27 cellular contexts compared by ENCODE assay signal in genomic region chr1:39761557-39762260, GRCh38. TPM values are rescaled to one million over a fixed set of nuclear protein-coding genes. Genes with fewer than 3 reads are reported as not detected.
"Had no signal": no experiment of that assay in that cellular context is flagged by ENCODE, and none has a peak within 500 bp of the region (broad histone marks: within the 10 kb centered on the region; RNA-seq: fewer than 3 reads in every experiment).

No MANE protein-coding gene starts in this region.

- H3K27ac Mint-ChIP-seq: activated CD4-positive, alpha-beta T cell treated with anti-CD3 and anti-CD28 coated beads, Interleukin-2, amount 10 ng/mL, durations not matched to agents 7 days and 5 days; activated CD8-positive, alpha-beta memory T cell treated with anti-CD3 and anti-CD28 coated beads, Interleukin-2, amount 10 ng/mL, durations not matched to agents 7 days and 5 days; activated CD8-positive, alpha-beta T cell treated with anti-CD3 and anti-CD28 coated beads for 36 hours; activated naive CD8-positive, alpha-beta T cell treated with anti-CD3 and anti-CD28 coated beads, Interleukin-2, amount 50 U/mL, for 24 hours; activated T-helper 1 cell treated with anti-CD3 and anti-CD28 coated beads, Interleukin-12 subunit alpha, Interleukin-12 subunit beta, Interleukin-2, Interleukin-4 antibody, amounts not matched to agents 30 ng/mL and 10 ng/mL and 1 ng/mL, durations not matched to agents 14 hours and 24 hours and 36 hours; dendritic cell treated with granulocyte-macrophage colony-stimulating factor and Interleukin-4, amounts not matched to agents 40 ng/mL and 50 ng/mL, for 4 days; mesothelial cell of epicardium had no signal

- H3K9me3 Mint-ChIP-seq: activated CD4-positive, alpha-beta T cell treated with anti-CD3 and anti-CD28 coated beads, Interleukin-2, amount 10 ng/mL, durations not matched to agents 7 days and 5 days; activated CD8-positive, alpha-beta T cell treated with anti-CD3 and anti-CD28 coated beads for 36 hours; activated naive CD8-positive, alpha-beta T cell treated with anti-CD3 and anti-CD28 coated beads, Interleukin-2, amount 50 U/mL, for 24 hours; activated T-helper 1 cell treated with anti-CD3 and anti-CD28 coated beads, Interleukin-12 subunit alpha, Interleukin-12 subunit beta, Interleukin-2, Interleukin-4 antibody, amounts not matched to agents 30 ng/mL and 10 ng/mL and 1 ng/mL, durations not matched to agents 14 hours and 24 hours and 36 hours; dendritic cell treated with granulocyte-macrophage colony-stimulating factor and Interleukin-4, amounts not matched to agents 40 ng/mL and 50 ng/mL, for 4 days; mesothelial cell of epicardium; nephron had no signal

- H3K4me1 ChIP-seq: foreskin keratinocyte, left ventricle myocardium inferior, sigmoid colon, thyroid gland, upper lobe of right lung had no signal

- H3K9me3 ChIP-seq: left ventricle myocardium inferior, sigmoid colon, thyroid gland, upper lobe of right lung had no signal

- H3K4me3 Mint-ChIP-seq: activated CD4-positive, alpha-beta T cell treated with anti-CD3 and anti-CD28 coated beads, Interleukin-2, amount 10 ng/mL, durations not matched to agents 7 days and 5 days; activated CD8-positive, alpha-beta memory T cell treated with anti-CD3 and anti-CD28 coated beads, Interleukin-2, amount 10 ng/mL, durations not matched to agents 7 days and 5 days; activated CD8-positive, alpha-beta T cell treated with anti-CD3 and anti-CD28 coated beads for 36 hours; activated naive CD8-positive, alpha-beta T cell treated with anti-CD3 and anti-CD28 coated beads, Interleukin-2, amount 50 U/mL, for 24 hours; activated T-helper 1 cell treated with anti-CD3 and anti-CD28 coated beads, Interleukin-12 subunit alpha, Interleukin-12 subunit beta, Interleukin-2, Interleukin-4 antibody, amounts not matched to agents 30 ng/mL and 10 ng/mL and 1 ng/mL, durations not matched to agents 14 hours and 24 hours and 36 hours; dendritic cell treated with granulocyte-macrophage colony-stimulating factor and Interleukin-4, amounts not matched to agents 40 ng/mL and 50 ng/mL, for 4 days; mesothelial cell of epicardium; nephron had no signal

- DNase-seq: activated CD4-positive, alpha-beta T cell treated with anti-CD3 and anti-CD28 coated beads, Interleukin-2, amount 10 ng/mL, durations not matched to agents 7 days and 5 days; activated CD8-positive, alpha-beta memory T cell treated with anti-CD3 and anti-CD28 coated beads, Interleukin-2, amount 10 ng/mL, durations not matched to agents 7 days and 5 days; activated CD8-positive, alpha-beta T cell treated with anti-CD3 and anti-CD28 coated beads for 36 hours; activated gamma-delta T cell; activated naive CD4-positive, alpha-beta T cell treated with anti-CD3 and anti-CD28 coated beads, Interleukin-2, amount 50 U/mL, for 16 hours; activated naive CD8-positive, alpha-beta T cell treated with anti-CD3 and anti-CD28 coated beads, Interleukin-2, amount 50 U/mL, for 24 hours; activated T-cell treated with anti-CD3 and anti-CD28 coated beads for 4 hours; cerebellar nuclear complex; effector CD8-positive, alpha-beta T cell; foreskin keratinocyte; kidney glomerular epithelial cell; left ventricle myocardium inferior; occipital lobe; sigmoid colon; stimulated activated CD4-positive, alpha-beta T cell treated with anti-CD3 and anti-CD28 coated beads, Interleukin-15, amount 100 ng/mL, for 24 hours; stimulated activated CD8-positive, alpha-beta memory T cell treated with anti-CD3 and anti-CD28 coated beads, Interleukin-4, amount 100 ng/mL, for 48 hours; stimulated activated naive CD4-positive, alpha-beta T cell; thyroid gland; upper lobe of right lung had no signal

- H3K4me3 ChIP-seq: left ventricle myocardium inferior, sigmoid colon, smooth muscle cell, thyroid gland, upper lobe of right lung had no signal

- H3K4me2 ChIP-seq: smooth muscle cell had no signal

- H3K27me3 Mint-ChIP-seq: activated CD4-positive, alpha-beta T cell treated with anti-CD3 and anti-CD28 coated beads, Interleukin-2, amount 10 ng/mL, durations not matched to agents 7 days and 5 days; activated CD8-positive, alpha-beta memory T cell treated with anti-CD3 and anti-CD28 coated beads, Interleukin-2, amount 10 ng/mL, durations not matched to agents 7 days and 5 days; activated CD8-positive, alpha-beta T cell treated with anti-CD3 and anti-CD28 coated beads for 36 hours; activated naive CD8-positive, alpha-beta T cell treated with anti-CD3 and anti-CD28 coated beads, Interleukin-2, amount 50 U/mL, for 24 hours; dendritic cell treated with granulocyte-macrophage colony-stimulating factor and Interleukin-4, amounts not matched to agents 40 ng/mL and 50 ng/mL, for 4 days had no signal

- ATAC-seq: activated CD4-positive, CD25-positive, alpha-beta regulatory T cell treated with anti-CD3 and anti-CD28 coated beads, Interleukin-2, amount 50 U/mL, for 24 hours; activated CD8-positive, alpha-beta memory T cell treated with anti-CD3 and anti-CD28 coated beads, Interleukin-2, amount 10 ng/mL, durations not matched to agents 7 days and 5 days; activated CD8-positive, alpha-beta T cell treated with anti-CD3 and anti-CD28 coated beads for 36 hours; activated naive CD8-positive, alpha-beta T cell treated with anti-CD3 and anti-CD28 coated beads, Interleukin-2, amount 50 U/mL, for 24 hours; foreskin keratinocyte; upper lobe of right lung had no signal

- H3K4me1 Mint-ChIP-seq: activated CD4-positive, alpha-beta T cell treated with anti-CD3 and anti-CD28 coated beads, Interleukin-2, amount 10 ng/mL, durations not matched to agents 7 days and 5 days; activated CD8-positive, alpha-beta memory T cell treated with anti-CD3 and anti-CD28 coated beads, Interleukin-2, amount 10 ng/mL, durations not matched to agents 7 days and 5 days; activated naive CD8-positive, alpha-beta T cell treated with anti-CD3 and anti-CD28 coated beads, Interleukin-2, amount 50 U/mL, for 24 hours; mesothelial cell of epicardium; nephron had no signal

- H3K27ac ChIP-seq: foreskin keratinocyte, left ventricle myocardium inferior, sigmoid colon, thyroid gland, upper lobe of right lung, VCaP had no signal

- H3K27me3 ChIP-seq: foreskin keratinocyte, sigmoid colon, thyroid gland, upper lobe of right lung had no signal

RNA-seq across cellular contexts. Expression of gene OXCT2, which starts 9.4 kb away (rescaled TPM):
- total RNA-seq: activated CD4-positive, alpha-beta T cell treated with anti-CD3 and anti-CD28 coated beads, Interleukin-2, amount 10 ng/mL, durations not matched to agents 7 days and 5 days; smooth muscle cell had no signal
- polyA plus RNA-seq: smooth muscle cell had no signal

RNA-seq across cellular contexts. Expression of gene BMP8B, which starts 27.0 kb away (rescaled TPM):
- total RNA-seq: glomerular endothelial cell, smooth muscle cell had no signal
